In the genomic region with DNA sequence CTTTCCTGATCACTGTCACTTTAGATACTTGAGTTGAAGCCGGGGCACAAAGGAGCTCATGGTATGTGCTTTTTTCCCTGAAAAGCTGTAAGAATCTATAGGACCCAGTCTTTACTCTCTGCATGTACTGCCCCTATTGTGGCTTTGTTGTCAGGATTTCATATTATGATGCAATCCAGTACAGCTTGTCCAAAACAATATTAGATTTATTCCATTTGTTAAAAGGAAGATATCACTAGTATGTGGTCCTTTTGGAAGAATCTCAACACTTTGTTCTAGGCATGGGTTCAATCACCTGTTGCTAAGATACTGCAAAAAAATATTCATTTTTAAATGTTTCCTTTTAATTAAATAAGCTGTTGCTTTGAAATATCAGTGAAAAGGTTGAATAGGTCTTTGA, we compare ENCODE assay signal across 23 cellular contexts.
DNase-seq lines count a peak whose midpoint lies in the region; ATAC-seq, FAIRE-seq and TF ChIP-seq lines count a peak whose summit lies in the region.
"Had no signal": no experiment of that assay in that cellular context is flagged by ENCODE, and none has a peak within 500 bp of the region (broad histone marks: within the 10 kb centered on the region; RNA-seq: fewer than 3 reads in every experiment).

No MANE protein-coding gene starts in this region.

- no peaks in the 10 kb centered on the region; a peak in 1 of 4 replicates for H3K4me1 ChIP-seq in SK-N-SH (ENCODE audit: control insufficient read depth in 1 of 2, insufficient read depth in 2 of 2, low read depth in 1 of 2, low read length in 1 of 2)
- H3K4me1 ChIP-seq in heart left ventricle, result peaks cover 0 to 13% (median 0%) of the 10 kb centered on the region in 12 donors
- H3K4me1 ChIP-seq in pancreas, result no peaks in the 10 kb centered on the region

- H3K9ac ChIP-seq in SK-N-SH, result no peak overlapping the region
- H3K9ac ChIP-seq: BLaER1, GM23248 had no signal

- no peak overlapping the region for H3K27ac ChIP-seq in SK-N-SH (ENCODE audit: low read depth in 2 of 2, low read length in 1 of 2)
- no peak overlapping the region for H3K27ac ChIP-seq in heart left ventricle
- H3K27ac ChIP-seq in pancreas, result no peak overlapping the region
- H3K27ac ChIP-seq: 22Rv1, BLaER1, GM23248, SK-N-MC had no signal

- no peak overlapping the region for H2AFZ ChIP-seq in SK-N-SH (ENCODE audit: low read depth)
- H2AFZ ChIP-seq: GM23248 had no signal

- H3K4me3 Mint-ChIP-seq in activated CD4-positive, alpha-beta T cell treated with anti-CD3 and anti-CD28 coated beads, Interleukin-2, amount 10 ng/mL, durations not matched to agents 24 days and 14 days, result no peak overlapping the region
- H3K4me3 Mint-ChIP-seq: CD4-positive, alpha-beta T cell; H9; IgD-negative memory B cell had no signal

- no peaks in the 10 kb centered on the region for H3K9me3 ChIP-seq in SK-N-SH
- no peaks in the 10 kb centered on the region for H3K9me3 ChIP-seq in heart left ventricle
- no peaks in the 10 kb centered on the region for H3K9me3 ChIP-seq in pancreas
- H3K9me3 ChIP-seq: BLaER1 had no signal

- TF ChIP-seq CTCF in SK-N-SH (IDR thresholded peaks at IDR 0.05), result no peak
- TF ChIP-seq CTCF in choroid plexus epithelial cell (conservative IDR thresholded peaks at IDR 0.05; ENCODE audit: low read depth, low read length), result no peak
- no peak for TF ChIP-seq CTCF in heart left ventricle (IDR thresholded peaks at IDR 0.05)
- no peak for TF ChIP-seq CTCF in omental fat pad (IDR thresholded peaks at IDR 0.05)
- no peak for TF ChIP-seq CTCF in pancreas (IDR thresholded peaks at IDR 0.05)

- H3K27me3 ChIP-seq in SK-N-SH (ENCODE audit: insufficient read depth), result no peaks in the 10 kb centered on the region
- H3K27me3 ChIP-seq in heart left ventricle, result no peaks in the 10 kb centered on the region
- no peaks in the 10 kb centered on the region for H3K27me3 ChIP-seq in pancreas
- H3K27me3 ChIP-seq: BLaER1 had no signal

- CTCF ChIA-PET in SK-N-SH (lab: Yijun Ruan, JAX), result interaction anchor here (1.0 to 2.0 kb wide), 2 partner anchors 13 to 22 kb away, joined by 3 to 4 read pairs; no protein-coding TSS in a partner anchor

- H3K36me3 ChIP-seq in SK-N-SH (replicated peaks in 1 of 2; ENCODE audit: control insufficient read depth in 1 of 2, insufficient read depth in 2 of 2, low read length in 1 of 2) (no peaks in the 10 kb centered on the region), heart left ventricle (no peaks in the 10 kb centered on the region), pancreas (no peaks in the 10 kb centered on the region)
- H3K36me3 ChIP-seq: BLaER1 had no signal

- TF ChIP-seq RAD21 in SK-N-SH (IDR thresholded peaks at IDR 0.05; ENCODE audit: low read length), result no peak

- H3K36me3 Mint-ChIP-seq in activated CD4-positive, alpha-beta T cell treated with anti-CD3 and anti-CD28 coated beads, Interleukin-2, amount 10 ng/mL, durations not matched to agents 24 days and 14 days (ENCODE audit: low read depth), result no peaks in the 10 kb centered on the region
- H3K36me3 Mint-ChIP-seq: IgD-negative memory B cell had no signal

- ATAC-seq in SK-N-SH treated with all-trans-retinoic acid at 6 μM for 48 hours (peak; percentile 24; the same call in 1 of the 3 replicates), heart left ventricle (peak in 3 of 4 donors; percentile 30 to 58 (median 31)), omental fat pad (ENCODE audit: low FRiP score) (peak; percentile 26), pancreas (no peak)

- WGBS in SK-N-SH (ENCODE audit: low lambda C conversion rate), result 63% methylated on average over 1 of the region's 1 CpG
- WGBS in heart left ventricle, 4 donors, result 71 to 95% (median 86%) methylated on average over 1 of the region's 1 CpG
- 94 to 97% methylated on average over 1 of the region's 1 CpG for WGBS in pancreas, 2 donors

- H3K27me3 Mint-ChIP-seq in activated CD4-positive, alpha-beta T cell treated with anti-CD3 and anti-CD28 coated beads, Interleukin-2, amount 10 ng/mL, durations not matched to agents 24 days and 14 days, result no peaks in the 10 kb centered on the region
- H3K27me3 Mint-ChIP-seq: CD4-positive, alpha-beta T cell; IgD-negative memory B cell had no signal

- H3K79me2 ChIP-seq in SK-N-SH (ENCODE audit: insufficient read depth), result no peaks in the 10 kb centered on the region

- no peak overlapping the region for H3K4me2 ChIP-seq in SK-N-SH
- H3K4me2 ChIP-seq: BLaER1 had no signal

- FAIRE-seq in pancreas (lab: Jason Lieb, UNC), result no peak

- intact Hi-C loops in heart left ventricle (cut with DNase I) (no loop called here), pancreas (cut with DNase I) (no loop called here)
- intact Hi-C loops in activated CD4-positive, alpha-beta T cell treated with anti-CD3 and anti-CD28 coated beads, Interleukin-2, amount 10 ng/mL, durations not matched to agents 24 days and 14 days (cut with micrococcal nuclease), result no loop called here

- no peaks in the 10 kb centered on the region for H3F3A ChIP-seq in SK-N-SH (replicated peaks; ENCODE audit: insufficient read depth)

- no peaks in the 10 kb centered on the region for H3K4me1 Mint-ChIP-seq in activated CD4-positive, alpha-beta T cell treated with anti-CD3 and anti-CD28 coated beads, Interleukin-2, amount 10 ng/mL, durations not matched to agents 24 days and 14 days
- H3K4me1 Mint-ChIP-seq: IgD-negative memory B cell had no signal

- H3K27ac Mint-ChIP-seq in activated CD4-positive, alpha-beta T cell treated with anti-CD3 and anti-CD28 coated beads, Interleukin-2, amount 10 ng/mL, durations not matched to agents 24 days and 14 days, result no peak overlapping the region
- H3K27ac Mint-ChIP-seq: CD4-positive, alpha-beta T cell; H9; IgD-negative memory B cell had no signal

- H4K20me1 ChIP-seq in SK-N-SH (ENCODE audit: insufficient read depth), result no peaks in the 10 kb centered on the region
- H4K20me1 ChIP-seq: BLaER1 had no signal

- H3K9me3 Mint-ChIP-seq in activated CD4-positive, alpha-beta T cell treated with anti-CD3 and anti-CD28 coated beads, Interleukin-2, amount 10 ng/mL, durations not matched to agents 24 days and 14 days, result no peaks in the 10 kb centered on the region
- H3K9me3 Mint-ChIP-seq: CD4-positive, alpha-beta T cell; H9 had no signal

- TF ChIP-seq POLR2A in heart left ventricle (IDR thresholded peaks at IDR 0.05), result no peak

- DNase-seq in SK-N-SH (no peak), choroid plexus epithelial cell (ENCODE audit: low read depth) (peak; percentile 34), heart left ventricle (no peak), omental fat pad (ENCODE audit: low spot score) (no peak), ureter (ENCODE audit: low spot score) (no peak), pancreas (no peak)
- DNase-seq in activated CD4-positive, alpha-beta T cell treated with anti-CD3 and anti-CD28 coated beads, Interleukin-2, amount 10 ng/mL, durations not matched to agents 24 days and 14 days, result no peak
- DNase-seq: ACHN; CD4-positive, alpha-beta T cell; COR-L47; DMS79 treated with DMSO at 0.1 percent for 48 hours; GM23248; H9; NCI-H1694 treated with DMSO at 0.1 percent for 48 hours; NCI-H2081 treated with DMSO at 0.1 percent for 48 hours; NCI-H2171 treated with DMSO at 0.1 percent for 48 hours; NCI-H526; SHP77 had no signal

- H3K9me2 ChIP-seq in SK-N-SH, result no peaks in the 10 kb centered on the region

- no peak for TF ChIP-seq EP300 in SK-N-SH (IDR thresholded peaks at IDR 0.05; ENCODE audit: borderline replicate concordance in 1 of 2, low read depth in 1 of 2, low read length in 1 of 2)

- H3K4me3 ChIP-seq in SK-N-SH (ENCODE audit: low read depth in 2 of 2, low read length in 1 of 2) (no peak overlapping the region), choroid plexus epithelial cell (ENCODE audit: low read depth, low read length) (no peak overlapping the region), heart left ventricle (no peak overlapping the region), pancreas (no peak overlapping the region)
- H3K4me3 ChIP-seq: BLaER1, GM23248, SK-N-MC had no signal

- POLR2A ChIA-PET in SK-N-SH (lab: Yijun Ruan, JAX), result no interaction called here

TF ChIP-seq in SK-N-SH treated with all-trans-retinoic acid at 6 μM for 48 hours, 23 proteins besides CTCF, POLR2A, EP300 and RAD21:
- TF ChIP-seq CREB5 (CRISPR knock-in tag; IDR thresholded peaks at IDR 0.05; ENCODE audit: low read depth) (no peak), CSDC2 (CRISPR knock-in tag; IDR thresholded peaks at IDR 0.05) (no peak), ISL1 (CRISPR knock-in tag; IDR thresholded peaks at IDR 0.05) (0 out of 2 replicates have a peak, but pooled peaks have one; percentile 19), ZFP3 (CRISPR knock-in tag; IDR thresholded peaks at IDR 0.05) (no peak), ARNTL (CRISPR knock-in tag; IDR thresholded peaks at IDR 0.05; ENCODE audit: borderline replicate concordance, low read depth) (no peak)

TF ChIP-seq in SK-N-SH, 30 proteins besides CTCF, POLR2A, EP300 and RAD21:
- TF ChIP-seq SMC3 (IDR thresholded peaks at IDR 0.05; ENCODE audit: low read depth, low read length) (no peak), YY1 (IDR thresholded peaks at IDR 0.05; ENCODE audit: low read depth) (no peak), RXRA (IDR thresholded peaks at IDR 0.05; ENCODE audit: borderline replicate concordance, low read depth) (no peak), CHD2 (IDR thresholded peaks at IDR 0.05; ENCODE audit: low read length, partially characterized antibody) (no peak)
- TF ChIP-seq, protein P1, sequence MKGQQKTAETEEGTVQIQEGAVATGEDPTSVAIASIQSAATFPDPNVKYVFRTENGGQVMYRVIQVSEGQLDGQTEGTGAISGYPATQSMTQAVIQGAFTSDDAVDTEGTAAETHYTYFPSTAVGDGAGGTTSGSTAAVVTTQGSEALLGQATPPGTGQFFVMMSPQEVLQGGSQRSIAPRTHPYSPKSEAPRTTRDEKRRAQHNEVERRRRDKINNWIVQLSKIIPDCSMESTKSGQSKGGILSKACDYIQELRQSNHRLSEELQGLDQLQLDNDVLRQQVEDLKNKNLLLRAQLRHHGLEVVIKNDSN (IDR thresholded peaks at IDR 0.05; ENCODE audit: borderline replicate concordance, low read depth), result no peak

Comparison
In these comparisons a context has a peak if more than half of its experiments do, and no peak if none do; other contexts are left out.
1. ATAC-seq: peak in SK-N-SH treated with all-trans-retinoic acid at 6 μM for 48 hours (single experiment), heart left ventricle (3 of 4) and omental fat pad (single experiment); none in pancreas (0 of 4).